Comparison of ENCODE assay signal across 11 cellular contexts in the genomic region with DNA sequence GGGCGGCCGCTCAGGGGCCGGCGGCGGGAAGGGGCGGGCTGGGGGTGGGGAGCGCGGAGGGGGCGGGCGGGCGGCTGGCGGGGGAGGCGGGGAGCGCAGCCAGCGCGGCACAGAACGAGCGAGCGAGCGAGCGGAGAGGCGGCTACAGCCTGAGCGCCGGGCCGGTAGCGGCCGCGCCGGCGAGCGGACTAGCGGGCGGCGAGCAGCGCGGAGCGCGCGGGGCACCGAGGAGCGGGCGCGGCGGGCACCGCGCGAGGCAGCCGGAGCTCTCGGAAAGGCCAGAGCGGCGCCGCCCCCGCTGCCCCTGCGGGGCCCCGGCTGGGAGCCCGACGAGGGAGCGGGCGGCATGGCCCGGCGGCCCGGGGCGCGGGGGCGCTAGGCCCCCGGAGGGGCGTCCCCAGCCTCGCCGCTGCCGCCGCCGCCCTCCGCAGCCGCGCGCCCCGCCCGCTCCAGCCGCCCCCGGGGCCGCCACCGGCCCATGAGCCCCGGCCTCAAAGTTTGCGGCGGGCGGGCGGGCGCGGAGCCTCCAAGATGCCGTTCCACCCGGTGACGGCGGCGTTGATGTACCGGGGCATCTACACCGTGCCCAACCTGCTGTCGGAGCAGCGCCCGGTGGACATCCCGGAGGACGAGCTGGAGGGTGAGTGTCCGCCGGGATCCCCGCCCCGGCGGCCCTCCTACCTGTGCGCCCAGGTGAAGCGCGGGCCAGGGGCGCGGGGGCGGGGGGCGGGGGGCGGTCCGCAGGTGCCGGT. TPM values are rescaled to one million over a fixed set of nuclear protein-coding genes. Genes with fewer than 3 reads are reported as not detected.
DNase-seq lines count a peak whose midpoint lies in the region; ATAC-seq and TF ChIP-seq lines count a peak whose summit lies in the region.
"Had no signal": no experiment of that assay in that cellular context is flagged by ENCODE, and none has a peak within 500 bp of the region (broad histone marks: within the 10 kb centered on the region; RNA-seq: fewer than 3 reads in every experiment).

A gene (plus strand): TSS at position 110 of the 752 bp plus-strand sequence. CDS start 422 bp downstream, at position 532.

- CTCF ChIA-PET in activated B cell treated with CpG ODN at 0.5 μM for 24 hours (lab: Charles Lee), result no interaction called here

- POLR2A ChIA-PET in activated B cell treated with CpG ODN at 0.5 μM for 24 hours (lab: Charles Lee), result no interaction called here

- H3K36me3 Mint-ChIP-seq in activated B cell treated with CpG ODN at 0.5 μM for 24 hours (ENCODE audit: low read depth), result no peaks in the 10 kb centered on the region

- H3K27ac Mint-ChIP-seq in activated B cell treated with CpG ODN at 0.5 μM for 24 hours, result no peak within 1 kb of the TSS

- intact Hi-C loops in activated B cell treated with CpG ODN at 0.5 μM for 24 hours (cut with micrococcal nuclease), result no loop called here

- peaks cover 79% of the 10 kb centered on the region for H3K27me3 ChIP-seq in iPS-20b (ENCODE audit: insufficient read depth, low read length)

- H3K4me3 Mint-ChIP-seq in activated B cell treated with CpG ODN at 0.5 μM for 24 hours, result peak within 1 kb of the TSS; percentile 28

- H3K4me3 ChIP-seq in iPS-20b (ENCODE audit: low read length) (peak within 1 kb of the TSS; percentile 46; the same call in 1 of the 2 replicates), urinary bladder (ENCODE audit: low read depth, low read length) (peak within 1 kb of the TSS; percentile 36)

- TF ChIP-seq CTCF in activated B cell treated with CpG ODN at 0.5 μM for 24 hours (IDR thresholded peaks at IDR 0.05), result no peak

- no peaks in the 10 kb centered on the region for H3K36me3 ChIP-seq in iPS-20b (ENCODE audit: insufficient read depth, low read depth, low read length)
- no peaks in the 10 kb centered on the region for H3K36me3 ChIP-seq in urinary bladder (ENCODE audit: insufficient read depth)

- peaks cover 7% of the 10 kb centered on the region for H3K4me1 Mint-ChIP-seq in activated B cell treated with CpG ODN at 0.5 μM for 24 hours

- peak; percentile 19 for DNase-seq in stimulated activated CD4-positive, alpha-beta T cell treated with anti-CD3 and anti-CD28 coated beads, Interleukin-15, amount 100 ng/mL, for 24 hours
- DNase-seq in stimulated activated CD4-positive, alpha-beta T cell treated with anti-CD3 and anti-CD28 coated beads, Interleukin-4, amount 100 ng/mL, for 1 hour, result no peak
- DNase-seq in activated B cell treated with CpG ODN at 0.5 μM for 24 hours (no peak), T-helper 1 cell (no peak), T1000 (lab: John Stamatoyannopoulos, UW) (no peak), NCI-H510A treated with DMSO at 0.1 percent for 48 hours (lab: John Stamatoyannopoulos, UW) (no peak)
- DNase-seq: NCI-H1048, Right ventricle myocardium superior had no signal

- H3K27ac ChIP-seq in iPS-20b (ENCODE audit: low read length) (no peak within 1 kb of the TSS), urinary bladder (ENCODE audit: low read depth) (no peak within 1 kb of the TSS)

- H3K9me3 ChIP-seq in iPS-20b (ENCODE audit: insufficient read depth, low read depth, low read length), result no peaks in the 10 kb centered on the region

- no peak for ATAC-seq in activated B cell treated with CpG ODN at 0.5 μM for 24 hours (ENCODE audit: low read depth)

- under 1% methylated on average over 116 of the region's 116 CpGs for WGBS in urinary bladder

- H3K9me3 Mint-ChIP-seq in activated B cell treated with CpG ODN at 0.5 μM for 24 hours, result no peaks in the 10 kb centered on the region

- H3K9ac ChIP-seq in iPS-20b (ENCODE audit: low read depth, low read length), result no peak within 1 kb of the TSS

- H3K27me3 Mint-ChIP-seq in activated B cell treated with CpG ODN at 0.5 μM for 24 hours, result peaks cover 43% of the 10 kb centered on the region

- H3K4me1 ChIP-seq in iPS-20b (ENCODE audit: insufficient read depth, low read length) (no peaks in the 10 kb centered on the region), urinary bladder (ENCODE audit: insufficient read depth) (no peaks in the 10 kb centered on the region)

RNA-seq across cellular contexts. Expression of the gene that starts here (rescaled TPM):
- total RNA-seq in activated B cell treated with CpG ODN at 0.5 μM for 24 hours, result 0.07 TPM in 1 of 2 replicates, not detected in the other
- 0.11 TPM for total RNA-seq in urinary bladder
- 0.05 TPM for polyA plus RNA-seq in urinary bladder
- total RNA-seq: activated CD8-positive, alpha-beta memory T cell treated with anti-CD3 and anti-CD28 coated beads for 36 hours; Right ventricle myocardium superior had no signal
